Comparison of ENCODE assay signal across 23 cellular contexts in genomic region chrX:108361316-108361715, GRCh38.
A peak's percentile ranks its signal among the peaks of the same experiment; 100 is the strongest.
DNase-seq lines count a peak whose midpoint lies in the region; ATAC-seq, FAIRE-seq and TF ChIP-seq lines count a peak whose summit lies in the region.
"Had no signal": no experiment of that assay in that cellular context is flagged by ENCODE, and none has a peak within 500 bp of the region (broad histone marks: within the 10 kb centered on the region; RNA-seq: fewer than 3 reads in every experiment).

No MANE protein-coding gene starts in this region.

- no peaks in the 10 kb centered on the region for H3K36me3 Mint-ChIP-seq in astrocyte (ENCODE audit: low read depth, unreplicated experiment)
- H3K36me3 Mint-ChIP-seq in nephron (ENCODE audit: low read depth) = no peaks in the 10 kb centered on the region
- H3K36me3 Mint-ChIP-seq: CD8-positive, alpha-beta T cell had no signal

- no peak overlapping the region for H3K4me2 ChIP-seq in astrocyte (ENCODE audit: low read length)

- H3K9me3 ChIP-seq in astrocyte (ENCODE audit: insufficient read depth, low read depth, low read length) = no peaks in the 10 kb centered on the region
- H3K9me3 ChIP-seq: SJCRH30 had no signal

- no peak overlapping the region for H2AFZ ChIP-seq in astrocyte (ENCODE audit: low read depth, low read length)

- DNase-seq in Daoy (ENCODE audit: low read depth) = peak; percentile 1
- DNase-seq in astrocyte (ENCODE audit: low read depth) = peak; percentile 8
- DNase-seq in fibroblast of the aortic adventitia (ENCODE audit: low read depth) = peak; percentile 43
- DNase-seq in GM19238 (ENCODE audit: insufficient read length, low spot score) = no peak
- no peak for DNase-seq in SKM-1 (lab: John Stamatoyannopoulos, UW; ENCODE audit: unreplicated experiment)
- DNase-seq: 8988T; AML-193; C1 segment of cervical spinal cord; CD8-positive, alpha-beta T cell; GF-D8; MM.1S; NCI-H1048; NCI-H1417 treated with DMSO at 0.1 percent for 48 hours; NCI-H187; NCI-H2107; NCI-H774; SJCRH30 had no signal

- H3K27ac Mint-ChIP-seq in astrocyte (ENCODE audit: unreplicated experiment) = no peak overlapping the region
- H3K27ac Mint-ChIP-seq in nephron = peak overlapping the region; percentile 15 to 33 (median 30)
- H3K27ac Mint-ChIP-seq: CD8-positive, alpha-beta T cell had no signal

- no peaks in the 10 kb centered on the region for H3K9me3 Mint-ChIP-seq in astrocyte (ENCODE audit: unreplicated experiment)
- no peaks in the 10 kb centered on the region for H3K9me3 Mint-ChIP-seq in nephron
- H3K9me3 Mint-ChIP-seq: CD8-positive, alpha-beta T cell had no signal

- no peak for ATAC-seq in HG03520 (IDR thresholded peaks at IDR 0.05; ENCODE audit: unreplicated experiment)
- ATAC-seq in GM21367 (IDR thresholded peaks at IDR 0.05; ENCODE audit: unreplicated experiment) = no peak
- ATAC-seq: CD8-positive, alpha-beta T cell; Panc1 had no signal

- H3K4me1 ChIP-seq in astrocyte (ENCODE audit: insufficient read depth, low read length) = no peaks in the 10 kb centered on the region
- H3K4me1 ChIP-seq: SJCRH30 had no signal

- H3K36me3 ChIP-seq in astrocyte (ENCODE audit: insufficient read depth, low read length) = no peaks in the 10 kb centered on the region
- H3K36me3 ChIP-seq: SJCRH30 had no signal

- H3K4me3 ChIP-seq in astrocyte (ENCODE audit: insufficient read depth, low read depth, low read length) = no peak overlapping the region
- H3K4me3 ChIP-seq in fibroblast of the aortic adventitia (ENCODE audit: low read depth, low read length) = no peak overlapping the region
- H3K4me3 ChIP-seq: SJCRH30 had no signal

- TF ChIP-seq CTCF in astrocyte (IDR thresholded peaks at IDR 0.05; ENCODE audit: insufficient read depth, low read depth, low read length) (no peak), fibroblast of the aortic adventitia (IDR thresholded peaks at IDR 0.05; ENCODE audit: insufficient read depth, low read length) (no peak), nephron (IDR thresholded peaks at IDR 0.05; ENCODE audit: unreplicated experiment in 3 of 3) (no peak)

- H3K4me3 Mint-ChIP-seq in astrocyte (ENCODE audit: unreplicated experiment) (no peak overlapping the region), nephron (no peak overlapping the region)
- H3K4me3 Mint-ChIP-seq: CD8-positive, alpha-beta T cell had no signal

- no peaks in the 10 kb centered on the region for H3K27me3 Mint-ChIP-seq in astrocyte (ENCODE audit: low read depth, unreplicated experiment)
- no peaks in the 10 kb centered on the region for H3K27me3 Mint-ChIP-seq in nephron (ENCODE audit: low read depth)

- no peak overlapping the region for H3K27ac ChIP-seq in astrocyte (ENCODE audit: low read depth, low read length)
- H3K27ac ChIP-seq: SJCRH30 had no signal

- no peaks in the 10 kb centered on the region for H3K79me2 ChIP-seq in astrocyte (ENCODE audit: insufficient read depth, low read length)

- no peaks in the 10 kb centered on the region for H4K20me1 ChIP-seq in astrocyte (ENCODE audit: insufficient read depth, low read length)

- FAIRE-seq in astrocyte (lab: Jason Lieb, UNC) = peak; percentile 37
- FAIRE-seq: GM19239, H1 had no signal

- H3K9ac ChIP-seq in astrocyte (ENCODE audit: low read length) = no peak overlapping the region

- H3K4me1 Mint-ChIP-seq in astrocyte (ENCODE audit: low read depth, unreplicated experiment) = peaks cover 5% of the 10 kb centered on the region
- peaks cover 28% of the 10 kb centered on the region for H3K4me1 Mint-ChIP-seq in nephron

- H3K27me3 ChIP-seq in astrocyte (ENCODE audit: insufficient read depth, low read length) = no peaks in the 10 kb centered on the region
- H3K27me3 ChIP-seq: SJCRH30 had no signal

Comparison
In these comparisons a context has a peak if more than half of its experiments do, and no peak if none do; other contexts are left out.
1. DNase-seq: peak in Daoy (single experiment), astrocyte (single experiment) and fibroblast of the aortic adventitia (single experiment); none in GM19238 (single experiment) and SKM-1 (single experiment).